In genomic region chr2:144526826-144527225, GRCh38 we compare ENCODE assay signal across 1 cellular context.
TF ChIP-seq lines count a peak whose summit lies in the region.

No MANE protein-coding gene starts in this region.

TF ChIP-seq in HepG2, 621 proteins besides CTCF, POLR2A, EP300 and RAD21 (continued from another document):
- TF ChIP-seq ZBTB34 (CRISPR knock-in tag; IDR thresholded peaks at IDR 0.05) (no peak), ZBTB10 (CRISPR knock-in tag; IDR thresholded peaks at IDR 0.05; ENCODE audit: borderline replicate concordance) (no peak), ZXDC (CRISPR knock-in tag; IDR thresholded peaks at IDR 0.05) (no peak), POLR2AphosphoS5 (IDR thresholded peaks at IDR 0.05; ENCODE audit: low read depth, low read length) (no peak), POLR2G (IDR thresholded peaks at IDR 0.05; ENCODE audit: low read depth, low read length) (no peak), KDM5A (IDR thresholded peaks at IDR 0.05; ENCODE audit: borderline replicate concordance, low read length) (no peak), ATF2 (CRISPR knock-in tag; IDR thresholded peaks at IDR 0.05) (no peak), ZNF850 (CRISPR knock-in tag; conservative IDR thresholded peaks at IDR 0.05) (no peak), ELK4 (CRISPR knock-in tag; IDR thresholded peaks at IDR 0.05; ENCODE audit: borderline replicate concordance) (no peak), IRF2 (CRISPR knock-in tag; IDR thresholded peaks at IDR 0.05) (no peak), SIX1 (CRISPR knock-in tag; IDR thresholded peaks at IDR 0.05; ENCODE audit: borderline replicate concordance) (no peak), MYPOP (CRISPR knock-in tag; IDR thresholded peaks at IDR 0.05) (no peak)
